Comparison of ENCODE assay signal across 25 cellular contexts in genomic region chr11:128528294-128528693, GRCh38. TPM values are rescaled to one million over a fixed set of nuclear protein-coding genes. Genes with fewer than 3 reads are reported as not detected.
DNase-seq lines count a peak whose midpoint lies in the region; ATAC-seq and TF ChIP-seq lines count a peak whose summit lies in the region.
"Had no signal": no experiment of that assay in that cellular context is flagged by ENCODE, and none has a peak within 500 bp of the region (broad histone marks: within the 10 kb centered on the region; RNA-seq: fewer than 3 reads in every experiment).

No MANE protein-coding gene starts in this region.

- no peaks in the 10 kb centered on the region for H3K27me3 ChIP-seq in DND-41 (ENCODE audit: insufficient read depth, low read length, poor library complexity)
- H3K27me3 ChIP-seq in WERI-Rb-1 (ENCODE audit: insufficient read depth, low read depth, severe bottlenecking), result no peaks in the 10 kb centered on the region
- H3K27me3 ChIP-seq: esophagus squamous epithelium, MG63, ovary, right atrium auricular region, thyroid gland had no signal

- peaks cover 70% of the 10 kb centered on the region for H3K4me1 Mint-ChIP-seq in activated T-cell treated with anti-CD3 and anti-CD28 coated beads, Interleukin-2, amount 50 U/mL, for 4 hours (ENCODE audit: low read depth)
- H3K4me1 Mint-ChIP-seq in activated naive CD8-positive, alpha-beta T cell treated with anti-CD3 and anti-CD28 coated beads for 36 hours, result peaks cover 66% of the 10 kb centered on the region
- peaks cover 63% of the 10 kb centered on the region for H3K4me1 Mint-ChIP-seq in stimulated activated effector memory CD8-positive, alpha-beta T cell treated with anti-CD3 and anti-CD28 coated beads, Interleukin-12 subunit alpha, Interleukin-12 subunit beta, amount 100 ng/mL, for 72 hours

- H3K4me3 ChIP-seq in DND-41 (ENCODE audit: low read depth in 1 of 2, low read length in 2 of 2) (no peak overlapping the region), WERI-Rb-1 (ENCODE audit: low read depth, low read length) (no peak overlapping the region)
- H3K4me3 ChIP-seq: coronary artery, esophagus squamous epithelium, left ventricle myocardium inferior, MG63, ovary, right atrium auricular region, SK-N-MC, thyroid gland had no signal

- peaks cover 53% of the 10 kb centered on the region for H3K4me1 ChIP-seq in DND-41 (ENCODE audit: insufficient read depth, low read length)

- TF ChIP-seq CTCF in DND-41 (IDR thresholded peaks at IDR 0.05; ENCODE audit: borderline replicate concordance, extremely low read depth, low read length, poor library complexity, severe bottlenecking) (no peak), WERI-Rb-1 (IDR thresholded peaks at IDR 0.05; ENCODE audit: low read depth, low read length) (no peak)

- no peaks in the 10 kb centered on the region for H3K9me3 Mint-ChIP-seq in activated T-cell treated with anti-CD3 and anti-CD28 coated beads, Interleukin-2, amount 50 U/mL, for 4 hours
- H3K9me3 Mint-ChIP-seq in activated naive CD8-positive, alpha-beta T cell treated with anti-CD3 and anti-CD28 coated beads for 36 hours, result no peaks in the 10 kb centered on the region
- no peaks in the 10 kb centered on the region for H3K9me3 Mint-ChIP-seq in stimulated activated effector memory CD8-positive, alpha-beta T cell treated with anti-CD3 and anti-CD28 coated beads, Interleukin-12 subunit alpha, Interleukin-12 subunit beta, amount 100 ng/mL, for 72 hours
- H3K9me3 Mint-ChIP-seq: stimulated activated naive B cell treated with anti-CD40 and anti-IgM and Interleukin-4, amounts not matched to agents 10 μg/mL and 1 μg/mL and 100 μg/mL, for 72 hours had no signal

- H3K79me2 ChIP-seq in DND-41 (ENCODE audit: insufficient read depth, low read length), result peaks cover 2% of the 10 kb centered on the region

- H3K4me3 Mint-ChIP-seq in activated T-cell treated with anti-CD3 and anti-CD28 coated beads, Interleukin-2, amount 50 U/mL, for 4 hours, result peak overlapping the region; percentile 22
- no peak overlapping the region for H3K4me3 Mint-ChIP-seq in activated naive CD8-positive, alpha-beta T cell treated with anti-CD3 and anti-CD28 coated beads for 36 hours
- H3K4me3 Mint-ChIP-seq in stimulated activated effector memory CD8-positive, alpha-beta T cell treated with anti-CD3 and anti-CD28 coated beads, Interleukin-12 subunit alpha, Interleukin-12 subunit beta, amount 100 ng/mL, for 72 hours, result peak overlapping the region; percentile 84
- H3K4me3 Mint-ChIP-seq: stimulated activated naive B cell treated with anti-CD40 and anti-IgM and Interleukin-4, amounts not matched to agents 10 μg/mL and 1 μg/mL and 100 μg/mL, for 72 hours had no signal

- H2AFZ ChIP-seq in DND-41 (ENCODE audit: low read depth, low read length), result no peak overlapping the region

- H3K27ac Mint-ChIP-seq in activated naive CD8-positive, alpha-beta T cell treated with anti-CD3 and anti-CD28 coated beads for 36 hours, result peak overlapping the region; percentile 50
- H3K27ac Mint-ChIP-seq in stimulated activated effector memory CD8-positive, alpha-beta T cell treated with anti-CD3 and anti-CD28 coated beads, Interleukin-12 subunit alpha, Interleukin-12 subunit beta, amount 100 ng/mL, for 72 hours, result peak overlapping the region; percentile 96

- no peaks in the 10 kb centered on the region for H3K36me3 Mint-ChIP-seq in activated T-cell treated with anti-CD3 and anti-CD28 coated beads, Interleukin-2, amount 50 U/mL, for 4 hours (ENCODE audit: insufficient read depth)
- peaks cover 5% of the 10 kb centered on the region for H3K36me3 Mint-ChIP-seq in activated naive CD8-positive, alpha-beta T cell treated with anti-CD3 and anti-CD28 coated beads for 36 hours
- peaks cover 9% of the 10 kb centered on the region for H3K36me3 Mint-ChIP-seq in stimulated activated effector memory CD8-positive, alpha-beta T cell treated with anti-CD3 and anti-CD28 coated beads, Interleukin-12 subunit alpha, Interleukin-12 subunit beta, amount 100 ng/mL, for 72 hours
- H3K36me3 Mint-ChIP-seq: stimulated activated naive B cell treated with anti-CD40 and anti-IgM and Interleukin-4, amounts not matched to agents 10 μg/mL and 1 μg/mL and 100 μg/mL, for 72 hours had no signal

- no peaks in the 10 kb centered on the region for H3K27me3 Mint-ChIP-seq in activated T-cell treated with anti-CD3 and anti-CD28 coated beads, Interleukin-2, amount 50 U/mL, for 4 hours (ENCODE audit: low read depth)
- no peaks in the 10 kb centered on the region for H3K27me3 Mint-ChIP-seq in activated naive CD8-positive, alpha-beta T cell treated with anti-CD3 and anti-CD28 coated beads for 36 hours
- H3K27me3 Mint-ChIP-seq: stimulated activated naive B cell treated with anti-CD40 and anti-IgM and Interleukin-4, amounts not matched to agents 10 μg/mL and 1 μg/mL and 100 μg/mL, for 72 hours had no signal

- H3K4me2 ChIP-seq in DND-41 (ENCODE audit: insufficient read depth, low read length), result no peak overlapping the region

- no peak for DNase-seq in activated T-cell treated with anti-CD3 and anti-CD28 coated beads, Interleukin-2, amount 50 U/mL, for 4 hours
- no peak for DNase-seq in activated T-cell treated with anti-CD3 and anti-CD28 coated beads, Interleukin-2, amount 50 U/mL, for 48 hours
- no peak for DNase-seq in DND-41
- no peak for DNase-seq in activated naive CD8-positive, alpha-beta T cell treated with anti-CD3 and anti-CD28 coated beads for 36 hours
- DNase-seq in stimulated activated effector memory CD8-positive, alpha-beta T cell treated with anti-CD3 and anti-CD28 coated beads, Interleukin-12 subunit alpha, Interleukin-12 subunit beta, amount 100 ng/mL, for 72 hours (ENCODE audit: low spot score in 2 of 2), result no peak
- no peak for DNase-seq in DMS114 treated with DMSO at 0.1 percent for 48 hours (lab: John Stamatoyannopoulos, UW; ENCODE audit: unreplicated experiment)
- DNase-seq in WERI-Rb-1, result no peak
- DNase-seq: activated CD8-positive, alpha-beta memory T cell treated with anti-CD3 and anti-CD28 coated beads for 24 hours; activated effector memory CD4-positive, alpha-beta T cell treated with Interleukin-2 at 50 U/mL for 16 hours; DMS53; esophagus squamous epithelium; hippocampal formation; left ventricle myocardium inferior; MG63; NCI-H1436; NCI-H82; ovary; stimulated activated CD4-positive, alpha-beta T cell treated with anti-CD3 and anti-CD28 coated beads, Interleukin-2, amount 100 ng/mL, for 48 hours; stimulated activated naive B cell treated with anti-CD40 and anti-IgM and Interleukin-4, amounts not matched to agents 10 μg/mL and 1 μg/mL and 100 μg/mL, for 72 hours; thyroid gland had no signal

- no peaks in the 10 kb centered on the region for H3K36me3 ChIP-seq in DND-41 (ENCODE audit: insufficient read depth, low read length)
- H3K36me3 ChIP-seq in WERI-Rb-1, result no peaks in the 10 kb centered on the region
- H3K36me3 ChIP-seq: esophagus squamous epithelium, left ventricle myocardium inferior, MG63, ovary, right atrium auricular region, thyroid gland had no signal

- H3K9me3 ChIP-seq in DND-41 (ENCODE audit: insufficient read depth, low read length, severe bottlenecking), result no peaks in the 10 kb centered on the region
- no peaks in the 10 kb centered on the region for H3K9me3 ChIP-seq in WERI-Rb-1 (ENCODE audit: severe bottlenecking)
- H3K9me3 ChIP-seq: esophagus squamous epithelium, left ventricle myocardium inferior, MG63, ovary, right atrium auricular region, thyroid gland had no signal

- no peak for ATAC-seq in activated T-cell treated with anti-CD3 and anti-CD28 coated beads, Interleukin-2, amount 50 U/mL, for 4 hours
- no peak for ATAC-seq in DND-41 (ENCODE audit: insufficient read depth, low read depth)
- ATAC-seq in stimulated activated effector memory CD8-positive, alpha-beta T cell treated with anti-CD3 and anti-CD28 coated beads, Interleukin-12 subunit alpha, Interleukin-12 subunit beta, amount 100 ng/mL, for 72 hours, result peak; percentile 43
- no peak for ATAC-seq in HG03565 (IDR thresholded peaks at IDR 0.05; ENCODE audit: unreplicated experiment)
- ATAC-seq: stimulated activated naive B cell treated with anti-CD40 and anti-IgM and Interleukin-4, amounts not matched to agents 10 μg/mL and 1 μg/mL and 100 μg/mL, for 72 hours had no signal

- H3K27ac ChIP-seq in DND-41 (ENCODE audit: low read length) (peak overlapping the region; percentile 93), WERI-Rb-1 (no peak overlapping the region)
- H3K27ac ChIP-seq: coronary artery, left ventricle myocardium inferior, ovary, right atrium auricular region, RWPE1, SK-N-MC, thyroid gland had no signal

- H3K9ac ChIP-seq in DND-41 (ENCODE audit: low read depth, low read length), result no peak overlapping the region

- H4K20me1 ChIP-seq in DND-41 (ENCODE audit: insufficient read depth, low read length), result no peaks in the 10 kb centered on the region

RNA-seq across cellular contexts. Expression of gene ETS1, which starts 59.1 kb away (rescaled TPM):
- total RNA-seq in activated T-cell treated with anti-CD3 and anti-CD28 coated beads, Interleukin-2, amount 50 U/mL, for 4 hours, result 100 to 1,000 TPM; 246 to 299 (median 258) TPM
- total RNA-seq in activated naive CD8-positive, alpha-beta T cell treated with anti-CD3 and anti-CD28 coated beads for 36 hours, result 100 to 1,000 TPM; 426 to 430 TPM
